8 cellular contexts compared by ENCODE assay signal in the genomic region with DNA sequence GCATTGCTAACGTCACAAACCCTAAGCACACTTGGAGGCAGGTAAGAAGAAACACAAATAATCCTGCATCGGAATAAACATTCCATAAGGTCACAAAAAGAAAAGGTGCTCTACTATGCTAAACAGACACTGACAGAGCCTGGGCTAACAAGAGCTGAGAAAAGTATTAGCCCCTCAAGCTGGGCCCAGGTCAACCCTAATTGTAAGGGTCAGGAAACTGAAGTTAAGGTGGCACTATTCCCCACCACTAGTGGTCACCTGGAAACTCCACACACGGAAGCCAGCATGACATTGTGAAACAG. TPM values are rescaled to one million over a fixed set of nuclear protein-coding genes. Genes with fewer than 3 reads are reported as not detected.
A peak's percentile ranks its signal among the peaks of the same experiment; 100 is the strongest.
DNase-seq lines count a peak whose midpoint lies in the region; ATAC-seq and TF ChIP-seq lines count a peak whose summit lies in the region.

No MANE protein-coding gene starts in this region.

- DNase-seq in SW480 (ENCODE audit: low spot score) (peak; percentile 58), fibroblast of villous mesenchyme (ENCODE audit: low read depth) (no peak), gastrocnemius medialis (no peak), sciatic nerve (ENCODE audit: low spot score) (no peak), posterior cingulate gyrus (no peak)
- no peak for DNase-seq in activated effector memory CD4-positive, alpha-beta T cell treated with Interleukin-2 at 50 U/mL for 16 hours

- TF ChIP-seq CTCF in GM12872 (IDR thresholded peaks at IDR 0.05; ENCODE audit: insufficient read depth, low read depth, low read length) (0 out of 3 replicates have a peak, but pooled peaks have one; percentile 10), fibroblast of villous mesenchyme (IDR thresholded peaks at IDR 0.05; ENCODE audit: insufficient read depth, low read depth, low read length) (no peak), gastrocnemius medialis (IDR thresholded peaks at IDR 0.05 in 4 of 5, conservative IDR thresholded peaks at IDR 0.05 in 1 of 5) (no peak)

- intact Hi-C loops in gastrocnemius medialis (cut with DNase I; ENCODE audit: low total_unique reads) = loop anchor here (1.0 to 5.0 kb wide), 6 partner anchors 17 to 533 kb away; a partner anchor contains a TSS
- intact Hi-C loops in sciatic nerve (cut with DNase I) = no loop called here
- intact Hi-C loops in posterior cingulate gyrus (cut with DNase I) = loop anchor here (5.0 kb wide), 2 partner anchors 55 to 70 kb away; a partner anchor contains a TSS

- H3K27ac ChIP-seq in gastrocnemius medialis = peak overlapping the region; percentile 95

- H3K4me1 ChIP-seq in gastrocnemius medialis = peaks cover 72% of the 10 kb centered on the region in 2 donors

- no peaks in the 10 kb centered on the region for H3K36me3 ChIP-seq in gastrocnemius medialis

- H3K27me3 ChIP-seq in gastrocnemius medialis = no peaks in the 10 kb centered on the region

- H3K9me3 ChIP-seq in gastrocnemius medialis = no peaks in the 10 kb centered on the region

- peak; percentile 22 to 40 for ATAC-seq in gastrocnemius medialis
- no peak for ATAC-seq in sciatic nerve
- no peak for ATAC-seq in HG03460 (IDR thresholded peaks at IDR 0.05; ENCODE audit: unreplicated experiment)

- H3K4me3 ChIP-seq in fibroblast of villous mesenchyme (ENCODE audit: low read depth, low read length) = peak overlapping the region; percentile 87
- peak overlapping the region; percentile 74 to 87 (median 82) for H3K4me3 ChIP-seq in gastrocnemius medialis

- in situ Hi-C loops in gastrocnemius medialis (cut with MboI; ENCODE audit: low sequenced_read_pairs in 4 of 4) = no loop called here

- no peak for TF ChIP-seq POLR2A in gastrocnemius medialis (IDR thresholded peaks at IDR 0.05)

RNA-seq across cellular contexts. Expression of a gene that starts 1.3 kb away (rescaled TPM):
- total RNA-seq in fibroblast of villous mesenchyme (201 and 245 TPM in 2 replicates), gastrocnemius medialis (100 to 1,000 TPM; 116 to 217 (median 127) TPM), sciatic nerve (192 TPM)

RNA-seq across cellular contexts. Expression of a gene that starts 48.5 kb away (rescaled TPM):
- under 0.01 and 0.43 TPM in 2 replicates for total RNA-seq in fibroblast of villous mesenchyme
- total RNA-seq in gastrocnemius medialis = 10 to 100 TPM; 10.9 to 41.7 (median 27.4) TPM
- total RNA-seq in sciatic nerve = 56.7 TPM

RNA-seq across cellular contexts. Expression of a gene that starts 54.4 kb away (rescaled TPM):
- 81.5 and 102 TPM in 2 replicates for total RNA-seq in fibroblast of villous mesenchyme
- 10 to 100 TPM; 49.0 to 85.9 (median 63.7) TPM for total RNA-seq in gastrocnemius medialis
- total RNA-seq in sciatic nerve = 65.5 TPM

Comparison
In these comparisons a context has a peak if more than half of its experiments do, and no peak if none do; other contexts are left out.
1. ATAC-seq: peak in gastrocnemius medialis (2 of 2); none in sciatic nerve (single experiment) and HG03460 (single experiment).